In the genomic region with DNA sequence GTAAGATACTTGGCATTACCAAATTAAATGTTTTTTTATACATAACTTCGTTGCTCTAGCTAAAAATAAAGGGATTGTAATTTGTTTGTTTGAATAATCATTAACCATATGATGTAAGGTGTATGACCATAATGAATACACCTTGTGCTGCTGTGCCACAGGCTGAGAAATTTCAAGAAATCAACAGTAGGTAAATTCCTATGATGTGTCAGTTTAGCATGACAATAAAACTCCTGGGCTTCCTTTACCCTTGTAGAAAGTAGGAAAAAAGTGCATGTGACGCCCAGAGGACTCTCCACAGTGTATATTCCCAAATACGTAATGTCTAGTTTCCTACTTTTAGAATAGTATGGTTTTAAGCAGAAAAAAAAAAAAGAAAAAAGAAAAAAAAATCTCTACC, we compare ENCODE assay signal across 28 cellular contexts.
"Had no signal": no experiment of that assay in that cellular context is flagged by ENCODE, and none has a peak within 500 bp of the region (broad histone marks: within the 10 kb centered on the region; RNA-seq: fewer than 3 reads in every experiment).

No MANE protein-coding gene starts in this region.

- H3K27ac Mint-ChIP-seq: naive thymus-derived CD4-positive, alpha-beta T cell; natural killer cell treated with Interleukin-12 subunit alpha and Interleukin-12 subunit beta and Interleukin-15 and Interleukin-18, amount 100 ng/mL, for 72 hours; stimulated activated naive B cell treated with anti-CD40 and anti-IgM and Interleukin-4, amounts not matched to agents 10 μg/mL and 1 μg/mL and 100 μg/mL, for 72 hours had no signal

- H3K27ac ChIP-seq: hepatocyte, left lung, lower lobe of right lung, pancreas, psoas muscle, skin epidermis, stomach, testis, thyroid gland, transverse colon, upper lobe of left lung, vagina had no signal

- DNase-seq: kidney glomerular epithelial cell; left colon; left lung; lower lobe of right lung; mammary epithelial cell; naive thymus-derived CD4-positive, alpha-beta T cell; nucleus accumbens; pancreas; posterior cingulate gyrus; psoas muscle; retina; right cardiac atrium; stimulated activated CD4-positive, alpha-beta T cell treated with anti-CD3 and anti-CD28 coated beads, Interleukin-12 subunit alpha, Interleukin-12 subunit beta, amount 100 ng/mL, for 4 hours; stimulated activated CD4-positive, alpha-beta T cell treated with anti-CD3 and anti-CD28 coated beads, Interleukin-15, amount 100 ng/mL, for 24 hours; stimulated activated CD4-positive, alpha-beta T cell treated with anti-CD3 and anti-CD28 coated beads, Interleukin-2, amount 100 ng/mL, for 24 hours; stimulated activated CD4-positive, alpha-beta T cell treated with anti-CD3 and anti-CD28 coated beads, Interleukin-4, amount 100 ng/mL, for 1 hour; stimulated activated naive B cell treated with anti-CD40 and anti-IgM and Interleukin-4, amounts not matched to agents 10 μg/mL and 1 μg/mL and 100 μg/mL, for 72 hours; stimulated activated naive CD8-positive, alpha-beta T cell treated with anti-CD3 and anti-CD28 coated beads, Interleukin-15, Interleukin-2, amounts not matched to agents 100 U/mL and 50 U/mL, for 24 hours; stomach; testis; thyroid gland; transverse colon; upper lobe of left lung had no signal

- H3K4me3 ChIP-seq: hepatocyte, left lung, lower lobe of right lung, pancreas, psoas muscle, skin epidermis, stomach, testis, thyroid gland, transverse colon, upper lobe of left lung, vagina had no signal

- H2AFZ ChIP-seq: hepatocyte had no signal

- H3K4me1 ChIP-seq: left lung, lower lobe of right lung, psoas muscle, stomach, testis, thyroid gland, upper lobe of left lung, vagina had no signal

- H3K9me3 Mint-ChIP-seq: natural killer cell treated with Interleukin-12 subunit alpha and Interleukin-12 subunit beta and Interleukin-15 and Interleukin-18, amount 100 ng/mL, for 72 hours; stimulated activated naive B cell treated with anti-CD40 and anti-IgM and Interleukin-4, amounts not matched to agents 10 μg/mL and 1 μg/mL and 100 μg/mL, for 72 hours had no signal

- H3K4me3 Mint-ChIP-seq: naive thymus-derived CD4-positive, alpha-beta T cell; natural killer cell treated with Interleukin-12 subunit alpha and Interleukin-12 subunit beta and Interleukin-15 and Interleukin-18, amount 100 ng/mL, for 72 hours; stimulated activated naive B cell treated with anti-CD40 and anti-IgM and Interleukin-4, amounts not matched to agents 10 μg/mL and 1 μg/mL and 100 μg/mL, for 72 hours had no signal

- ATAC-seq: left colon; left lung; lower lobe of right lung; naive thymus-derived CD4-positive, alpha-beta T cell; natural killer cell treated with Interleukin-12 subunit alpha and Interleukin-12 subunit beta and Interleukin-15 and Interleukin-18, amount 100 ng/mL, for 72 hours; pancreas; psoas muscle; right cardiac atrium; sciatic nerve; stimulated activated naive B cell treated with anti-CD40 and anti-IgM and Interleukin-4, amounts not matched to agents 10 μg/mL and 1 μg/mL and 100 μg/mL, for 72 hours; stimulated activated naive CD8-positive, alpha-beta T cell treated with anti-CD3 and anti-CD28 coated beads, Interleukin-15, Interleukin-2, amounts not matched to agents 100 U/mL and 50 U/mL, for 24 hours had no signal

- H3K79me2 ChIP-seq: hepatocyte had no signal

- H3K27me3 Mint-ChIP-seq: naive thymus-derived CD4-positive, alpha-beta T cell; stimulated activated naive B cell treated with anti-CD40 and anti-IgM and Interleukin-4, amounts not matched to agents 10 μg/mL and 1 μg/mL and 100 μg/mL, for 72 hours had no signal

- H3K36me3 Mint-ChIP-seq: natural killer cell treated with Interleukin-12 subunit alpha and Interleukin-12 subunit beta and Interleukin-15 and Interleukin-18, amount 100 ng/mL, for 72 hours; stimulated activated naive B cell treated with anti-CD40 and anti-IgM and Interleukin-4, amounts not matched to agents 10 μg/mL and 1 μg/mL and 100 μg/mL, for 72 hours had no signal

- H3K27me3 ChIP-seq: hepatocyte, left lung, pancreas, stomach, testis, thyroid gland, transverse colon, upper lobe of left lung, vagina had no signal

- H3K36me3 ChIP-seq: left lung, lower lobe of right lung, pancreas, stomach, thyroid gland, transverse colon, upper lobe of left lung, vagina had no signal
